In genomic region chr20:13009682-13010406, GRCh38 we compare ENCODE assay signal across 8 cellular contexts. TPM values are rescaled to one million over a fixed set of nuclear protein-coding genes. Genes with fewer than 3 reads are reported as not detected.
DNase-seq lines count a peak whose midpoint lies in the region; ATAC-seq and TF ChIP-seq lines count a peak whose summit lies in the region.

No MANE protein-coding gene starts in this region.

- peak overlapping the region; percentile 66 for H3K9ac ChIP-seq in MM.1S (ENCODE audit: low read length)

- peak in 1 of 3 donors; percentile 8 for TF ChIP-seq POLR2A in body of pancreas (IDR thresholded peaks at IDR 0.05)

- H3K27ac Mint-ChIP-seq in activated CD8-positive, alpha-beta memory T cell treated with anti-CD3 and anti-CD28 coated beads, Interleukin-2, amount 10 ng/mL, durations not matched to agents 7 days and 5 days, result no peak overlapping the region
- H3K27ac Mint-ChIP-seq in stimulated activated effector memory CD8-positive, alpha-beta T cell treated with anti-CD3 and anti-CD28 coated beads, Interleukin-12 subunit alpha, Interleukin-12 subunit beta, amount 100 ng/mL, for 72 hours, result no peak overlapping the region

- H4K20me1 ChIP-seq in MM.1S (ENCODE audit: insufficient read depth, low read length), result no peaks in the 10 kb centered on the region

- no peak for TF ChIP-seq CTCF in HFF-Myc (IDR thresholded peaks at IDR 0.05; ENCODE audit: low read depth, low read length, missing control alignments)
- no peak for TF ChIP-seq CTCF in MM.1S (IDR thresholded peaks at IDR 0.05; ENCODE audit: low read length)
- TF ChIP-seq CTCF in body of pancreas (IDR thresholded peaks at IDR 0.05), result no peak

- H3K36me3 ChIP-seq in MM.1S (replicated peaks; ENCODE audit: insufficient read depth, low read length) (no peaks in the 10 kb centered on the region), body of pancreas (replicated peaks in 1 of 2; ENCODE audit: insufficient read depth in 1 of 2, low read depth in 2 of 2) (no peaks in the 10 kb centered on the region)

- H3F3A ChIP-seq in MM.1S (ENCODE audit: insufficient read depth, low read length), result peaks cover 12% of the 10 kb centered on the region

- intact Hi-C loops in body of pancreas (cut with DNase I), result no loop called here

- peaks cover 10% of the 10 kb centered on the region for H3K4me1 Mint-ChIP-seq in activated CD8-positive, alpha-beta memory T cell treated with anti-CD3 and anti-CD28 coated beads, Interleukin-2, amount 10 ng/mL, durations not matched to agents 7 days and 5 days
- no peaks in the 10 kb centered on the region for H3K4me1 Mint-ChIP-seq in stimulated activated effector memory CD8-positive, alpha-beta T cell treated with anti-CD3 and anti-CD28 coated beads, Interleukin-12 subunit alpha, Interleukin-12 subunit beta, amount 100 ng/mL, for 72 hours

- H3K27me3 ChIP-seq in MM.1S (replicated peaks; ENCODE audit: insufficient read depth, low read length) (no peaks in the 10 kb centered on the region), body of pancreas (no peaks in the 10 kb centered on the region)

- H3K4me3 Mint-ChIP-seq in activated CD8-positive, alpha-beta memory T cell treated with anti-CD3 and anti-CD28 coated beads, Interleukin-2, amount 10 ng/mL, durations not matched to agents 7 days and 5 days, result peak overlapping the region; percentile 29
- peak overlapping the region; percentile 9 for H3K4me3 Mint-ChIP-seq in stimulated activated effector memory CD8-positive, alpha-beta T cell treated with anti-CD3 and anti-CD28 coated beads, Interleukin-12 subunit alpha, Interleukin-12 subunit beta, amount 100 ng/mL, for 72 hours

- H3K27me3 Mint-ChIP-seq in activated CD8-positive, alpha-beta memory T cell treated with anti-CD3 and anti-CD28 coated beads, Interleukin-2, amount 10 ng/mL, durations not matched to agents 7 days and 5 days, result peaks cover 4% of the 10 kb centered on the region

- no peaks in the 10 kb centered on the region for H3K36me3 Mint-ChIP-seq in activated CD8-positive, alpha-beta memory T cell treated with anti-CD3 and anti-CD28 coated beads, Interleukin-2, amount 10 ng/mL, durations not matched to agents 7 days and 5 days
- no peaks in the 10 kb centered on the region for H3K36me3 Mint-ChIP-seq in stimulated activated effector memory CD8-positive, alpha-beta T cell treated with anti-CD3 and anti-CD28 coated beads, Interleukin-12 subunit alpha, Interleukin-12 subunit beta, amount 100 ng/mL, for 72 hours

- H3K4me1 ChIP-seq in MM.1S (ENCODE audit: low read length) (peaks cover 13% of the 10 kb centered on the region), body of pancreas (peaks cover 7% of the 10 kb centered on the region)

- no peaks in the 10 kb centered on the region for H3K9me2 ChIP-seq in MM.1S (replicated peaks; ENCODE audit: insufficient read depth, low read length)

- H3K27ac ChIP-seq in MM.1S (ENCODE audit: low read length), result peak overlapping the region; percentile 83
- H3K27ac ChIP-seq in body of pancreas, result peak overlapping the region; percentile 56 to 88 (median 74)

- H3K9me3 ChIP-seq in MM.1S (replicated peaks; ENCODE audit: insufficient read depth, low read length), result no peaks in the 10 kb centered on the region
- H3K9me3 ChIP-seq in body of pancreas, result no peaks in the 10 kb centered on the region

- DNase-seq in activated CD8-positive, alpha-beta memory T cell treated with anti-CD3 and anti-CD28 coated beads, Interleukin-2, amount 10 ng/mL, durations not matched to agents 7 days and 5 days, result no peak
- no peak for DNase-seq in activated CD8-positive, alpha-beta memory T cell treated with anti-CD3 and anti-CD28 coated beads, Interleukin-2, amount 50 U/mL, for 4 hours
- DNase-seq in HFF-Myc (ENCODE audit: extremely low read depth, low read depth), result peak; percentile 72
- DNase-seq in MM.1S, result peak; percentile 80
- peak; percentile 19 to 81 (median 37) for DNase-seq in body of pancreas
- peak; percentile 57 for DNase-seq in islet precursor cell
- DNase-seq in stimulated activated effector memory CD8-positive, alpha-beta T cell treated with anti-CD3 and anti-CD28 coated beads, Interleukin-12 subunit alpha, Interleukin-12 subunit beta, amount 100 ng/mL, for 72 hours (ENCODE audit: low spot score in 2 of 2), result no peak
- no peak for DNase-seq in HuH-7 (ENCODE audit: low spot score)

- CTCF ChIA-PET in activated CD8-positive, alpha-beta memory T cell treated with anti-CD3 and anti-CD28 coated beads, Interleukin-2, amount 10 ng/mL, durations not matched to agents 7 days and 5 days (lab: Charles Lee), result no interaction called here

- 2 to 7% methylated on average over 6 of the region's 6 CpGs for WGBS in body of pancreas, 2 donors

- peak overlapping the region; percentile 25 for H3K4me3 ChIP-seq in HFF-Myc (replicated peaks; ENCODE audit: low read depth, low read length)
- H3K4me3 ChIP-seq in MM.1S (ENCODE audit: low read length), result peak overlapping the region; percentile 61
- H3K4me3 ChIP-seq in body of pancreas, result peak overlapping the region; percentile 19 to 47

- peak overlapping the region; percentile 87 for H3K4me2 ChIP-seq in MM.1S (ENCODE audit: low read depth, low read length)

- no peaks in the 10 kb centered on the region for H3K9me3 Mint-ChIP-seq in activated CD8-positive, alpha-beta memory T cell treated with anti-CD3 and anti-CD28 coated beads, Interleukin-2, amount 10 ng/mL, durations not matched to agents 7 days and 5 days (ENCODE audit: low read depth)
- H3K9me3 Mint-ChIP-seq in stimulated activated effector memory CD8-positive, alpha-beta T cell treated with anti-CD3 and anti-CD28 coated beads, Interleukin-12 subunit alpha, Interleukin-12 subunit beta, amount 100 ng/mL, for 72 hours, result peaks cover 9% of the 10 kb centered on the region

- peak overlapping the region; percentile 69 for H2AFZ ChIP-seq in MM.1S (ENCODE audit: low read length)

- H3K79me2 ChIP-seq in MM.1S (ENCODE audit: low read length), result no peaks in the 10 kb centered on the region

- peak; percentile 47 for ATAC-seq in activated CD8-positive, alpha-beta memory T cell treated with anti-CD3 and anti-CD28 coated beads, Interleukin-2, amount 10 ng/mL, durations not matched to agents 7 days and 5 days
- peak; percentile 86 for ATAC-seq in body of pancreas
- ATAC-seq in stimulated activated effector memory CD8-positive, alpha-beta T cell treated with anti-CD3 and anti-CD28 coated beads, Interleukin-12 subunit alpha, Interleukin-12 subunit beta, amount 100 ng/mL, for 72 hours, result peak; percentile 13

RNA-seq across cellular contexts. Expression of gene SPTLC3, which starts 1.1 kb away (rescaled TPM):
- 1 to 10 TPM in 1 of 2 experiments, under 1 TPM in 1; 0.16 to 1.2 TPM for total RNA-seq in activated CD8-positive, alpha-beta memory T cell treated with anti-CD3 and anti-CD28 coated beads, Interleukin-2, amount 10 ng/mL, durations not matched to agents 7 days and 5 days
- total RNA-seq in body of pancreas, result 10 to 100 TPM in 1 of 2 donors, 1 to 10 TPM in 1; 5.3 to 18.4 TPM

Comparison
In these comparisons a context has a peak if more than half of its experiments do, and no peak if none do; other contexts are left out.
1. ATAC-seq: peak in every context shown above with its lines; median percentile 86 in body of pancreas; 47 in activated CD8-positive, alpha-beta memory T cell treated with anti-CD3 and anti-CD28 coated beads, Interleukin-2, amount 10 ng/mL, durations not matched to agents 7 days and 5 days; 13 in stimulated activated effector memory CD8-positive, alpha-beta T cell treated with anti-CD3 and anti-CD28 coated beads, Interleukin-12 subunit alpha, Interleukin-12 subunit beta, amount 100 ng/mL, for 72 hours.
2. DNase-seq: peak in HFF-Myc (single experiment), MM.1S (single experiment), body of pancreas (4 of 4) and islet precursor cell (single experiment); none in activated CD8-positive, alpha-beta memory T cell treated with anti-CD3 and anti-CD28 coated beads, Interleukin-2, amount 10 ng/mL, durations not matched to agents 7 days and 5 days (single experiment), activated CD8-positive, alpha-beta memory T cell treated with anti-CD3 and anti-CD28 coated beads, Interleukin-2, amount 50 U/mL, for 4 hours (single experiment), stimulated activated effector memory CD8-positive, alpha-beta T cell treated with anti-CD3 and anti-CD28 coated beads, Interleukin-12 subunit alpha, Interleukin-12 subunit beta, amount 100 ng/mL, for 72 hours (0 of 2) and HuH-7 (single experiment).
3. Peak in every context shown above with its lines, with median percentiles within 50 percentile points of each other: H3K4me3 ChIP-seq.